28 cellular contexts compared by ENCODE assay signal in genomic region chr5:136724161-136724560, GRCh38.
"Had no signal": no experiment of that assay in that cellular context is flagged by ENCODE, and none has a peak within 500 bp of the region (broad histone marks: within the 10 kb centered on the region; RNA-seq: fewer than 3 reads in every experiment).

No MANE protein-coding gene starts in this region.

- ATAC-seq: gastroesophageal sphincter; left lobe of liver; lower lobe of right lung; sciatic nerve; stimulated activated effector memory CD8-positive, alpha-beta T cell treated with anti-CD3 and anti-CD28 coated beads, Interleukin-12 subunit alpha, Interleukin-12 subunit beta, amount 100 ng/mL, for 72 hours; stimulated activated naive CD8-positive, alpha-beta T cell treated with anti-CD3 and anti-CD28 coated beads, Interleukin-15, amount 100 ng/mL, for 72 hours; T-helper 17 cell; upper lobe of right lung had no signal

- H3K4me3 ChIP-seq: ascending aorta, gastroesophageal sphincter, lower lobe of right lung, skin epidermis, upper lobe of right lung had no signal

- H3K27ac Mint-ChIP-seq: activated CD4-positive, alpha-beta memory T cell treated with anti-CD3 and anti-CD28 coated beads for 36 hours; activated CD4-positive, alpha-beta T cell treated with anti-CD3 and anti-CD28 coated beads, Interleukin-2, amount 10 ng/mL, durations not matched to agents 24 days and 14 days; activated naive CD4-positive, alpha-beta T cell treated with anti-CD3 and anti-CD28 coated beads for 36 hours; activated naive CD8-positive, alpha-beta T cell treated with anti-CD3 and anti-CD28 coated beads for 36 hours; activated T-helper 1 cell treated with anti-CD3 and anti-CD28 coated beads, Interleukin-12 subunit alpha, Interleukin-12 subunit beta, Interleukin-2, Interleukin-4 antibody, amounts not matched to agents 30 ng/mL and 10 ng/mL and 1 ng/mL, durations not matched to agents 14 hours and 24 hours and 36 hours; brain; endodermal cell; immature natural killer cell; nephron; stimulated activated effector memory CD8-positive, alpha-beta T cell treated with anti-CD3 and anti-CD28 coated beads, Interleukin-12 subunit alpha, Interleukin-12 subunit beta, amount 100 ng/mL, for 72 hours; stimulated activated naive CD8-positive, alpha-beta T cell treated with anti-CD3 and anti-CD28 coated beads, Interleukin-15, amount 100 ng/mL, for 72 hours; T-helper 17 cell had no signal

- H3K4me3 Mint-ChIP-seq: activated CD4-positive, alpha-beta memory T cell treated with anti-CD3 and anti-CD28 coated beads for 36 hours; activated CD4-positive, alpha-beta T cell treated with anti-CD3 and anti-CD28 coated beads, Interleukin-2, amount 10 ng/mL, durations not matched to agents 24 days and 14 days; activated naive CD4-positive, alpha-beta T cell treated with anti-CD3 and anti-CD28 coated beads for 36 hours; activated naive CD8-positive, alpha-beta T cell treated with anti-CD3 and anti-CD28 coated beads for 36 hours; activated T-helper 1 cell treated with anti-CD3 and anti-CD28 coated beads, Interleukin-12 subunit alpha, Interleukin-12 subunit beta, Interleukin-2, Interleukin-4 antibody, amounts not matched to agents 30 ng/mL and 10 ng/mL and 1 ng/mL, durations not matched to agents 14 hours and 24 hours and 36 hours; brain; endodermal cell; immature natural killer cell; nephron; stimulated activated effector memory CD8-positive, alpha-beta T cell treated with anti-CD3 and anti-CD28 coated beads, Interleukin-12 subunit alpha, Interleukin-12 subunit beta, amount 100 ng/mL, for 72 hours; stimulated activated naive CD8-positive, alpha-beta T cell treated with anti-CD3 and anti-CD28 coated beads, Interleukin-15, amount 100 ng/mL, for 72 hours; T-helper 17 cell had no signal

- H3K27me3 ChIP-seq: ascending aorta, gastroesophageal sphincter, neutrophil, upper lobe of right lung had no signal

- DNase-seq: activated CD4-positive, alpha-beta memory T cell treated with anti-CD3 and anti-CD28 coated beads for 36 hours; activated CD4-positive, alpha-beta T cell treated with anti-CD3 and anti-CD28 coated beads, Interleukin-2, amount 10 ng/mL, durations not matched to agents 24 days and 14 days; activated CD4-positive, CD25-positive, alpha-beta regulatory T cell treated with anti-CD3 and anti-CD28 coated beads, Interleukin-2, amount 50 U/mL, for 72 hours; activated CD8-positive, alpha-beta memory T cell treated with anti-CD3 and anti-CD28 coated beads, Interleukin-2, amount 50 U/mL, for 4 hours; activated effector memory CD4-positive, alpha-beta T cell treated with anti-CD3 and anti-CD28 coated beads, Interleukin-2, amount 50 U/mL, for 16 hours; activated naive CD4-positive, alpha-beta T cell treated with anti-CD3 and anti-CD28 coated beads for 36 hours; activated naive CD8-positive, alpha-beta T cell treated with anti-CD3 and anti-CD28 coated beads for 36 hours; activated T-cell treated with anti-CD3 and anti-CD28 coated beads, Interleukin-2, amount 50 U/mL, for 1 hour; endodermal cell; hypothalamus; immature natural killer cell; lower lobe of right lung; stimulated activated CD4-positive, alpha-beta T cell treated with anti-CD3 and anti-CD28 coated beads, Interleukin-4, amount 100 ng/mL, for 24 hours; stimulated activated naive CD8-positive, alpha-beta T cell treated with anti-CD3 and anti-CD28 coated beads, Interleukin-15, amount 100 ng/mL, for 72 hours; substantia nigra; T-helper 17 cell; T1000; upper lobe of right lung had no signal

- H3K9me3 ChIP-seq: ascending aorta, gastroesophageal sphincter, lower lobe of right lung, neutrophil, upper lobe of right lung had no signal

- H3K27ac ChIP-seq: ascending aorta, gastroesophageal sphincter, lower lobe of right lung, neutrophil, skin epidermis, upper lobe of right lung had no signal

- H3K36me3 Mint-ChIP-seq: activated CD4-positive, alpha-beta memory T cell treated with anti-CD3 and anti-CD28 coated beads for 36 hours; activated naive CD8-positive, alpha-beta T cell treated with anti-CD3 and anti-CD28 coated beads for 36 hours; brain; immature natural killer cell; stimulated activated effector memory CD8-positive, alpha-beta T cell treated with anti-CD3 and anti-CD28 coated beads, Interleukin-12 subunit alpha, Interleukin-12 subunit beta, amount 100 ng/mL, for 72 hours had no signal

- H3K36me3 ChIP-seq: ascending aorta, gastroesophageal sphincter, lower lobe of right lung, neutrophil, upper lobe of right lung had no signal

- H3K9me3 Mint-ChIP-seq: activated CD4-positive, alpha-beta memory T cell treated with anti-CD3 and anti-CD28 coated beads for 36 hours; activated CD4-positive, alpha-beta T cell treated with anti-CD3 and anti-CD28 coated beads, Interleukin-2, amount 10 ng/mL, durations not matched to agents 24 days and 14 days; activated naive CD4-positive, alpha-beta T cell treated with anti-CD3 and anti-CD28 coated beads for 36 hours; activated T-helper 1 cell treated with anti-CD3 and anti-CD28 coated beads, Interleukin-12 subunit alpha, Interleukin-12 subunit beta, Interleukin-2, Interleukin-4 antibody, amounts not matched to agents 30 ng/mL and 10 ng/mL and 1 ng/mL, durations not matched to agents 14 hours and 24 hours and 36 hours; brain; endodermal cell; nephron; stimulated activated naive CD8-positive, alpha-beta T cell treated with anti-CD3 and anti-CD28 coated beads, Interleukin-15, amount 100 ng/mL, for 72 hours had no signal

- H3K4me1 ChIP-seq: ascending aorta, gastroesophageal sphincter, lower lobe of right lung, upper lobe of right lung had no signal

- H3K27me3 Mint-ChIP-seq: activated CD4-positive, alpha-beta memory T cell treated with anti-CD3 and anti-CD28 coated beads for 36 hours; activated CD4-positive, alpha-beta T cell treated with anti-CD3 and anti-CD28 coated beads, Interleukin-2, amount 10 ng/mL, durations not matched to agents 24 days and 14 days; activated naive CD8-positive, alpha-beta T cell treated with anti-CD3 and anti-CD28 coated beads for 36 hours; brain; stimulated activated naive CD8-positive, alpha-beta T cell treated with anti-CD3 and anti-CD28 coated beads, Interleukin-15, amount 100 ng/mL, for 72 hours; T-helper 17 cell had no signal

- H3K4me1 Mint-ChIP-seq: activated CD4-positive, alpha-beta T cell treated with anti-CD3 and anti-CD28 coated beads, Interleukin-2, amount 10 ng/mL, durations not matched to agents 24 days and 14 days; activated naive CD8-positive, alpha-beta T cell treated with anti-CD3 and anti-CD28 coated beads for 36 hours; brain; immature natural killer cell; stimulated activated effector memory CD8-positive, alpha-beta T cell treated with anti-CD3 and anti-CD28 coated beads, Interleukin-12 subunit alpha, Interleukin-12 subunit beta, amount 100 ng/mL, for 72 hours; stimulated activated naive CD8-positive, alpha-beta T cell treated with anti-CD3 and anti-CD28 coated beads, Interleukin-15, amount 100 ng/mL, for 72 hours; T-helper 17 cell had no signal
